Comparison of ENCODE assay signal across 8 cellular contexts in genomic region chr20:32539817-32540675, GRCh38. TPM values are rescaled to one million over a fixed set of nuclear protein-coding genes. Genes with fewer than 3 reads are reported as not detected.
A peak's percentile ranks its signal among the peaks of the same experiment; 100 is the strongest.
DNase-seq lines count a peak whose midpoint lies in the region; ATAC-seq and TF ChIP-seq lines count a peak whose summit lies in the region.

No MANE protein-coding gene starts in this region.

- no peaks in the 10 kb centered on the region for H3K9me3 ChIP-seq in SK-N-SH
- no peaks in the 10 kb centered on the region for H3K9me3 ChIP-seq in lower lobe of right lung
- H3K9me3 ChIP-seq in esophagus muscularis mucosa: no peaks in the 10 kb centered on the region
- no peaks in the 10 kb centered on the region for H3K9me3 ChIP-seq in uterus

- H3K4me3 ChIP-seq in SK-N-SH (ENCODE audit: low read depth in 2 of 2, low read length in 1 of 2) (no peak overlapping the region), lower lobe of right lung (no peak overlapping the region), urinary bladder (ENCODE audit: low read depth, low read length) (no peak overlapping the region), esophagus muscularis mucosa (no peak overlapping the region), uterus (no peak overlapping the region)

- H3K9me2 ChIP-seq in SK-N-SH: no peaks in the 10 kb centered on the region

- H3K4me1 ChIP-seq in SK-N-SH (ENCODE audit: control insufficient read depth in 1 of 2, insufficient read depth in 2 of 2, low read depth in 1 of 2, low read length in 1 of 2): peaks cover 0 to 48% of the 10 kb centered on the region in 2 experiments; a peak in 1 of 4 replicates
- H3K4me1 ChIP-seq in lower lobe of right lung: peaks cover 37% of the 10 kb centered on the region
- H3K4me1 ChIP-seq in urinary bladder (ENCODE audit: insufficient read depth): peaks cover 4% of the 10 kb centered on the region
- H3K4me1 ChIP-seq in esophagus muscularis mucosa: peaks cover 17 to 39% (median 35%) of the 10 kb centered on the region in 4 donors
- H3K4me1 ChIP-seq in uterus: peaks cover 0 to 20% of the 10 kb centered on the region in 2 donors

- H3K36me3 Mint-ChIP-seq in activated T-cell treated with anti-CD3 and anti-CD28 coated beads, Interleukin-2, amount 50 U/mL, for 24 hours (ENCODE audit: low read depth): no peaks in the 10 kb centered on the region

- no peak for TF ChIP-seq CTCF in SK-N-SH (IDR thresholded peaks at IDR 0.05)
- no peak for TF ChIP-seq CTCF in lower lobe of right lung (IDR thresholded peaks at IDR 0.05)
- TF ChIP-seq CTCF in esophagus muscularis mucosa (IDR thresholded peaks at IDR 0.05): no peak
- TF ChIP-seq CTCF in uterus (IDR thresholded peaks at IDR 0.05): no peak

- H3K27me3 Mint-ChIP-seq in activated T-cell treated with anti-CD3 and anti-CD28 coated beads, Interleukin-2, amount 50 U/mL, for 24 hours: no peaks in the 10 kb centered on the region

- peaks cover 82% of the 10 kb centered on the region for H3K4me1 Mint-ChIP-seq in activated T-cell treated with anti-CD3 and anti-CD28 coated beads, Interleukin-2, amount 50 U/mL, for 24 hours (ENCODE audit: low read depth)

- no peaks in the 10 kb centered on the region for H3K9me3 Mint-ChIP-seq in activated T-cell treated with anti-CD3 and anti-CD28 coated beads, Interleukin-2, amount 50 U/mL, for 24 hours

- H3K79me2 ChIP-seq in SK-N-SH (ENCODE audit: insufficient read depth): no peaks in the 10 kb centered on the region

- TF ChIP-seq POLR2A in esophagus muscularis mucosa (IDR thresholded peaks at IDR 0.05; ENCODE audit: low read depth) (no peak), uterus (IDR thresholded peaks at IDR 0.05) (no peak)

- TF ChIP-seq RAD21 in SK-N-SH (IDR thresholded peaks at IDR 0.05; ENCODE audit: low read length): no peak

- no peak overlapping the region for H3K9ac ChIP-seq in SK-N-SH

- no peaks in the 10 kb centered on the region for H3F3A ChIP-seq in SK-N-SH (replicated peaks; ENCODE audit: insufficient read depth)

- H3K27me3 ChIP-seq in SK-N-SH (ENCODE audit: insufficient read depth): no peaks in the 10 kb centered on the region; the same call in 1 of the 2 replicates
- H3K27me3 ChIP-seq in lower lobe of right lung (ENCODE audit: low read depth): no peaks in the 10 kb centered on the region
- H3K27me3 ChIP-seq in esophagus muscularis mucosa: peaks cover 0 to 31% (median 0%) of the 10 kb centered on the region in 4 donors
- no peaks in the 10 kb centered on the region for H3K27me3 ChIP-seq in uterus

- H2AFZ ChIP-seq in SK-N-SH (ENCODE audit: low read depth): no peak overlapping the region

- H3K27ac ChIP-seq in SK-N-SH (ENCODE audit: low read depth in 2 of 2, low read length in 1 of 2) (peak overlapping the region in 1 of 2 experiments; percentile 60; a peak in 2 of 4 replicates), lower lobe of right lung (peak overlapping the region; percentile 68), urinary bladder (ENCODE audit: low read depth) (peak overlapping the region; percentile 77), esophagus muscularis mucosa (replicated peaks in 1 of 4) (no peak overlapping the region), uterus (no peak overlapping the region)

- H3K36me3 ChIP-seq in SK-N-SH (replicated peaks in 1 of 2; ENCODE audit: control insufficient read depth in 1 of 2, insufficient read depth in 2 of 2, low read length in 1 of 2) (no peaks in the 10 kb centered on the region), lower lobe of right lung (no peaks in the 10 kb centered on the region), urinary bladder (ENCODE audit: insufficient read depth) (no peaks in the 10 kb centered on the region), esophagus muscularis mucosa (no peaks in the 10 kb centered on the region), uterus (no peaks in the 10 kb centered on the region)

- WGBS in SK-N-SH (ENCODE audit: low lambda C conversion rate): 75% methylated on average over 11 of the region's 13 CpGs
- 78% methylated on average over 13 of the region's 13 CpGs for WGBS in urinary bladder
- WGBS in esophagus muscularis mucosa: 91% methylated on average over 12 of the region's 13 CpGs

- ATAC-seq in SK-N-SH treated with all-trans-retinoic acid at 6 μM for 48 hours: no peak
- no peak for ATAC-seq in lower lobe of right lung

- DNase-seq in SK-N-SH: peak; percentile 49
- peak; percentile 80 for DNase-seq in activated T-cell treated with anti-CD3 and anti-CD28 coated beads, Interleukin-2, amount 50 U/mL, for 24 hours
- peak; percentile 10 for DNase-seq in lower lobe of right lung
- DNase-seq in esophagus muscularis mucosa (ENCODE audit: extremely low spot score): no peak
- no peak for DNase-seq in GM03348 (ENCODE audit: low spot score)
- DNase-seq in uterus: no peak

- POLR2A ChIA-PET in SK-N-SH (lab: Yijun Ruan, JAX): interaction anchor here (1.0 kb wide), 1 partner anchor 13 kb away, joined by 3 read pairs; no protein-coding TSS in a partner anchor

- no peak overlapping the region for H3K4me2 ChIP-seq in SK-N-SH

- H3K27ac Mint-ChIP-seq in activated T-cell treated with anti-CD3 and anti-CD28 coated beads, Interleukin-2, amount 50 U/mL, for 24 hours: peak overlapping the region; percentile 94

- H3K4me3 Mint-ChIP-seq in activated T-cell treated with anti-CD3 and anti-CD28 coated beads, Interleukin-2, amount 50 U/mL, for 24 hours: peak overlapping the region; percentile 42

- intact Hi-C loops in lower lobe of right lung (cut with DNase I) (no loop called here), esophagus muscularis mucosa (cut with DNase I) (no loop called here), uterus (cut with DNase I; ENCODE audit: low total_unique reads) (no loop called here)

- CTCF ChIA-PET in SK-N-SH (lab: Yijun Ruan, JAX): interaction anchor here (1.4 to 5.6 kb wide), 4 partner anchors 17 to 113 kb away, joined by 5 to 30 read pairs (median 6); no protein-coding TSS in a partner anchor

- TF ChIP-seq EP300 in SK-N-SH (IDR thresholded peaks at IDR 0.05; ENCODE audit: borderline replicate concordance in 1 of 2, low read depth in 1 of 2, low read length in 1 of 2) (no peak), esophagus muscularis mucosa (IDR thresholded peaks at IDR 0.05) (no peak)

- no peaks in the 10 kb centered on the region for H4K20me1 ChIP-seq in SK-N-SH (ENCODE audit: insufficient read depth)

TF ChIP-seq in SK-N-SH, 30 proteins besides CTCF, POLR2A, EP300 and RAD21 (continues in another document):
- TF ChIP-seq RXRA (IDR thresholded peaks at IDR 0.05; ENCODE audit: borderline replicate concordance, low read depth) (no peak), POLR2AphosphoS5 (IDR thresholded peaks at IDR 0.05; ENCODE audit: low read depth, low read length) (no peak), ZBTB33 (IDR thresholded peaks at IDR 0.05; ENCODE audit: borderline replicate concordance, low read depth) (no peak), FOXJ3 (CRISPR knock-in tag; IDR thresholded peaks at IDR 0.05) (no peak)

TF ChIP-seq in SK-N-SH treated with all-trans-retinoic acid at 6 μM for 48 hours, 23 proteins besides CTCF, POLR2A, EP300 and RAD21:
- TF ChIP-seq ZC3H10 (CRISPR knock-in tag; IDR thresholded peaks at IDR 0.05): no peak
- no peak for TF ChIP-seq TOX (CRISPR knock-in tag; IDR thresholded peaks at IDR 0.05; ENCODE audit: borderline replicate concordance)
- TF ChIP-seq ZNF8 (CRISPR knock-in tag; IDR thresholded peaks at IDR 0.05): no peak
- TF ChIP-seq TCF4 (CRISPR knock-in tag; IDR thresholded peaks at IDR 0.05; ENCODE audit: borderline replicate concordance): no peak
- TF ChIP-seq TSHZ2 (CRISPR knock-in tag; IDR thresholded peaks at IDR 0.05): no peak
- no peak for TF ChIP-seq POU6F1 (CRISPR knock-in tag; IDR thresholded peaks at IDR 0.05; ENCODE audit: borderline replicate concordance, low read depth)
TF ChIP-seq in SK-N-SH treated with all-trans-retinoic acid at 6 μM for 48 hours: peak in this region for 0.

RNA-seq across cellular contexts. Expression of gene NOL4L, which starts 45.1 kb away (rescaled TPM):
- polyA plus RNA-seq in SK-N-SH (2012; rRNA removed): 10.4 and 14.3 TPM in 2 replicates
- polyA plus RNA-seq in SK-N-SH (2012; cell fraction: cytosol; rRNA removed): 8.7 and 10.6 TPM in 2 replicates
- polyA plus RNA-seq in SK-N-SH (2012; cell fraction: nucleus; rRNA removed): 35.9 and 37.2 TPM in 2 replicates
- 14.3 TPM for total RNA-seq in lower lobe of right lung
- total RNA-seq in urinary bladder: 9.1 TPM
- polyA plus RNA-seq in urinary bladder: 11.5 TPM
- total RNA-seq in esophagus muscularis mucosa: 10 to 100 TPM in 2 of 4 donors, 1 to 10 TPM in 2; 5.8 to 19.4 (median 12.8) TPM
- 10 to 100 TPM in 2 of 4 donors, 1 to 10 TPM in 2; 6.2 to 31.1 (median 9.6) TPM for total RNA-seq in uterus

Comparison
In these comparisons a context has a peak if more than half of its experiments do, and no peak if none do; other contexts are left out.
1. DNase-seq: peak in SK-N-SH (single experiment), activated T-cell treated with anti-CD3 and anti-CD28 coated beads, Interleukin-2, amount 50 U/mL, for 24 hours (single experiment) and lower lobe of right lung (single experiment); none in esophagus muscularis mucosa (single experiment), GM03348 (single experiment) and uterus (0 of 2).
2. H3K27ac ChIP-seq: peak in lower lobe of right lung (single experiment) and urinary bladder (single experiment); none in esophagus muscularis mucosa (0 of 4) and uterus (0 of 2).